In the genomic region with DNA sequence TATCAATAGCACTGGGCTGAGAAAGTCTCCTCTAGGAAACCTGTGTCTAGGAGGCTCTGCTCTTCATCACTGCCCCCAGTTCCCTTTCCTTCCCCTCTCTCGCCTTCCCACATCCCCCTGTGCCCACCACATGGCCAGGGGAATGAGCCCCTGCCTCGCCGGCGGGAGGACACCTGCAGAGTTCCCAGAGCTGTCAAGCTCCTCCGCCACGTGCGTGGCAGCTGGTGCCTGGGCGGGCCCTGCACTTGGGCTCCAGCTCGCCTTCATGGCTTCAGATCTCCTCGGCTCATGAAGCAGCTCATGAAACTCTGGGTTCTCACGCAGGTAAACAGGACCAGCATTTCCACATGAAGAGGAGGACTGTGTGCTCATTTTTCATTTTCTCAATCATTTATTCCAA, we compare ENCODE assay signal across 28 cellular contexts.
"Had no signal": no experiment of that assay in that cellular context is flagged by ENCODE, and none has a peak within 500 bp of the region (broad histone marks: within the 10 kb centered on the region; RNA-seq: fewer than 3 reads in every experiment).

No MANE protein-coding gene starts in this region.

- H3K27me3 ChIP-seq: left lung, right atrium auricular region, suprapubic skin, tibial artery, upper lobe of right lung had no signal

- H3K27ac Mint-ChIP-seq: immature natural killer cell; mesothelial cell of epicardium; naive B cell; natural killer cell; nephron progenitor cell; stimulated activated naive CD8-positive, alpha-beta T cell treated with anti-CD3 and anti-CD28 coated beads, Interleukin-15, Interleukin-2, amounts not matched to agents 100 ng/mL and 50 ng/mL, for 24 hours had no signal

- H2AFZ ChIP-seq: parathyroid adenoma had no signal

- H3K36me3 ChIP-seq: left lung, right atrium auricular region, upper lobe of right lung had no signal

- H3K4me1 Mint-ChIP-seq: immature natural killer cell, naive B cell, natural killer cell had no signal

- H3K27ac ChIP-seq: left lung, lower lobe of right lung, parathyroid adenoma, psoas muscle, right atrium auricular region, skin epidermis, suprapubic skin, thoracic aorta, tibial artery, upper lobe of right lung had no signal

- H3K4me3 ChIP-seq: left lung, lower lobe of right lung, psoas muscle, right atrium auricular region, skin epidermis, suprapubic skin, thoracic aorta, tibial artery, upper lobe of right lung had no signal

- ATAC-seq: left colon, left lung, lower lobe of right lung, natural killer cell, psoas muscle, sciatic nerve, upper lobe of right lung had no signal

- H3K4me3 Mint-ChIP-seq: immature natural killer cell; mesothelial cell of epicardium; natural killer cell; nephron progenitor cell; stimulated activated naive CD8-positive, alpha-beta T cell treated with anti-CD3 and anti-CD28 coated beads, Interleukin-15, Interleukin-2, amounts not matched to agents 100 ng/mL and 50 ng/mL, for 24 hours had no signal

- H3K4me1 ChIP-seq: left lung, lower lobe of right lung, parathyroid adenoma, psoas muscle, right atrium auricular region, suprapubic skin, tibial artery, upper lobe of right lung had no signal

- H3K9ac ChIP-seq: parathyroid adenoma had no signal

- H3K9me3 Mint-ChIP-seq: immature natural killer cell; mesothelial cell of epicardium; naive B cell; natural killer cell; nephron progenitor cell; stimulated activated naive CD8-positive, alpha-beta T cell treated with anti-CD3 and anti-CD28 coated beads, Interleukin-15, Interleukin-2, amounts not matched to agents 100 ng/mL and 50 ng/mL, for 24 hours had no signal

- H3K9me3 ChIP-seq: left lung, lower lobe of right lung, psoas muscle, right atrium auricular region, suprapubic skin, thoracic aorta, tibial artery, upper lobe of right lung had no signal

- DNase-seq: hippocampal formation; immature natural killer cell; kidney; left colon; left lung; lower lobe of right lung; mesendoderm; naive B cell; natural killer cell; nephron progenitor cell; nucleus accumbens; psoas muscle; stimulated activated CD4-positive, alpha-beta T cell treated with anti-CD3 and anti-CD28 coated beads, Interleukin-12 subunit alpha, Interleukin-12 subunit beta, amount 100 ng/mL, for 4 hours; stimulated activated CD4-positive, alpha-beta T cell treated with anti-CD3 and anti-CD28 coated beads, Interleukin-15, amount 100 ng/mL, for 24 hours; stimulated activated CD4-positive, alpha-beta T cell treated with anti-CD3 and anti-CD28 coated beads, Interleukin-2, amount 100 ng/mL, for 24 hours; stimulated activated CD4-positive, alpha-beta T cell treated with anti-CD3 and anti-CD28 coated beads, Interleukin-4, amount 100 ng/mL, for 1 hour; stimulated activated naive CD4-positive, alpha-beta T cell; tibial artery; trophoblast cell; upper lobe of right lung had no signal
